ENCODE assay signal across 8 cellular contexts in the genomic region with DNA sequence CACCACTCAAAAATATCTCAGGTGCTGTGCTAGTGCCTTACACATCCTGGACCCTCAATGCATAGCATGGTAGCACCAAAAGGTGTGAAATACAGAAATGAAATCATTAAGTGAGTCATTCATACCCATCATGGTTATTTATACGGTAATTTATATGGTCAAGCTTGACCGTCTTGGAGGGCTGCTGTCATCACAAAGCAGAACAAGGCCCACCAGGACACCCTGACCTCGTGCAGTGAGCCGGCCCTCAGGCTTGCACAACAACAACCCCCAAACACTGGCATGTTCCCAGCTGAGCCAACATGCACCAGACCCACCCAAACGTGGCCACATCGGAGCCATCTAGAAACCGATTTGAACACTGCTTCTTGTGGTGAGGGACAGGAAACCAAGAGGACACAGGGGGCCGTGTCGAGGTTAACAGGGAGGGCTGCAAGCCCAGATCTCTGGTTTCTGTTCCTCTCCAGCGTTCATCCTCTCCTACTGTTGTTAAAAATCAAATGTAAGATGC.
DNase-seq lines count a peak whose midpoint lies in the region; ATAC-seq and TF ChIP-seq lines count a peak whose summit lies in the region.

No MANE protein-coding gene starts in this region.

- intact Hi-C loops in esophagus squamous epithelium (cut with DNase I): no loop called here

- WGBS in esophagus squamous epithelium, 2 donors: 57 to 62% methylated on average over 6 to 9 of the region's 10 CpGs

- TF ChIP-seq POLR2A in esophagus squamous epithelium (IDR thresholded peaks at IDR 0.05): no peak

- H3K27ac ChIP-seq in esophagus squamous epithelium: peak overlapping the region in 3 of 4 donors; percentile 12 to 73 (median 33)

- no peak for TF ChIP-seq CTCF in esophagus squamous epithelium (IDR thresholded peaks at IDR 0.05)

- H3K9me3 ChIP-seq in esophagus squamous epithelium: no peaks in the 10 kb centered on the region

- H3K4me1 ChIP-seq in esophagus squamous epithelium: peaks cover 0 to 44% (median 22%) of the 10 kb centered on the region in 3 donors

- H3K27me3 ChIP-seq in esophagus squamous epithelium: no peaks in the 10 kb centered on the region

- no peaks in the 10 kb centered on the region for H3K36me3 ChIP-seq in esophagus squamous epithelium

- peak; percentile 65 for ATAC-seq in GM19455 (IDR thresholded peaks at IDR 0.05; ENCODE audit: unreplicated experiment)
- ATAC-seq in HG03558 (IDR thresholded peaks at IDR 0.05; ENCODE audit: extremely low read depth, unreplicated experiment): peak; percentile 51

- DNase-seq in AML-193 (lab: John Stamatoyannopoulos, UW): peak; percentile 64 to 76
- DNase-seq in activated CD4-positive, alpha-beta T cell treated with anti-CD3 and anti-CD28 coated beads, Interleukin-2, amount 50 U/mL, for 4 hours: peak; percentile 55 to 60
- peak; percentile 53 for DNase-seq in esophagus squamous epithelium (lab: John Stamatoyannopoulos, UW)
- DNase-seq in stimulated activated CD4-positive, alpha-beta T cell treated with anti-CD3 and anti-CD28 coated beads, Interleukin-2, amount 100 ng/mL, for 4 hours (ENCODE audit: low read depth): peak; percentile 24
- no peak for DNase-seq in epidermal melanocyte (ENCODE audit: insufficient read length, low spot score)
- no peak for DNase-seq in cerebellar nuclear complex (lab: John Stamatoyannopoulos, UW)

- H3K4me3 ChIP-seq in esophagus squamous epithelium: no peak overlapping the region

Comparison
In these comparisons a context has a peak if more than half of its experiments do, and no peak if none do; other contexts are left out.
1. DNase-seq: peak in AML-193 (2 of 2), activated CD4-positive, alpha-beta T cell treated with anti-CD3 and anti-CD28 coated beads, Interleukin-2, amount 50 U/mL, for 4 hours (2 of 2), esophagus squamous epithelium (single experiment) and stimulated activated CD4-positive, alpha-beta T cell treated with anti-CD3 and anti-CD28 coated beads, Interleukin-2, amount 100 ng/mL, for 4 hours (single experiment); none in epidermal melanocyte (single experiment) and cerebellar nuclear complex (0 of 2).